Comparison of ENCODE assay signal across 24 cellular contexts in genomic region chr3:189809583-189809982, GRCh38.
DNase-seq lines count a peak whose midpoint lies in the region; ATAC-seq, FAIRE-seq and TF ChIP-seq lines count a peak whose summit lies in the region.
"Had no signal": no experiment of that assay in that cellular context is flagged by ENCODE, and none has a peak within 500 bp of the region (broad histone marks: within the 10 kb centered on the region; RNA-seq: fewer than 3 reads in every experiment).

No MANE protein-coding gene starts in this region.

- TF ChIP-seq RAD21 in IMR-90 (IDR thresholded peaks at IDR 0.05; ENCODE audit: low read length), result no peak
- no peak for TF ChIP-seq RAD21 in GM12878 (IDR thresholded peaks at IDR 0.05; ENCODE audit: insufficient read depth, low read depth, low read length)

- no peak overlapping the region for H2AK9ac ChIP-seq in IMR-90 (replicated peaks; ENCODE audit: low read depth, low read length, poor library complexity)

- SMC1A ChIA-PET in GM12878 (lab: Charles Lee; ENCODE audit: uncharacterized antibody, unreplicated experiment), result interaction anchor here (0.7 to 1.3 kb wide), 4 partner anchors 10 to 64 kb away, joined by 3 to 6 read pairs (median 4); no protein-coding TSS in a partner anchor

- H3K27ac ChIP-seq in IMR-90 (ENCODE audit: insufficient read depth, low read length) (no peak overlapping the region), PC-3 (ENCODE audit: low read length) (no peak overlapping the region), GM12878 (ENCODE audit: control insufficient read depth, insufficient read depth) (no peak overlapping the region), psoas muscle (peak overlapping the region; percentile 36)
- H3K27ac ChIP-seq: A549; BLaER1 treated with 17β-estradiol and CSF1 and Interleukin-3, amounts not matched to agents 10 nM and 100 nM; GM23248; KMS-11 had no signal

- no peak overlapping the region for H2AK5ac ChIP-seq in IMR-90 (ENCODE audit: low read depth, low read length)

- no peak overlapping the region for H4K91ac ChIP-seq in IMR-90 (ENCODE audit: insufficient read depth, low read depth, low read length)

- BruUV-seq in IMR-90 (replicated peaks; lab: Mats Ljungman, UMichigan), result no TSS peak
- BruUV-seq in PC-3 (replicated peaks; lab: Mats Ljungman, UMichigan), result no TSS peak
- no TSS peak for BruUV-seq in GM12878 (replicated peaks; lab: Mats Ljungman, UMichigan)

- in situ Hi-C loops in IMR-90 (cut with MboI; ENCODE audit: low sequenced_read_pairs) (no loop called here), GM12878 (cut with MboI) (no loop called here)

- H3K36me3 ChIP-seq in IMR-90 (ENCODE audit: control insufficient read depth, insufficient read depth, low read length), result no peaks in the 10 kb centered on the region
- no peaks in the 10 kb centered on the region for H3K36me3 ChIP-seq in PC-3 (ENCODE audit: low read depth, low read length)
- 0 out of 4 replicates have a peak, but pooled peaks cover 0 to 3% of the 10 kb centered on the region in 2 experiments for H3K36me3 ChIP-seq in GM12878 (ENCODE audit: control insufficient read depth in 2 of 2, insufficient read depth in 2 of 2, low read length in 1 of 2)
- peaks cover 0 to 43% of the 10 kb centered on the region in 2 donors for H3K36me3 ChIP-seq in psoas muscle (ENCODE audit: insufficient read depth in 1 of 2, low read depth in 1 of 2)
- H3K36me3 ChIP-seq: BLaER1 treated with 17β-estradiol and CSF1 and Interleukin-3, amounts not matched to agents 10 nM and 100 nM; HAP-1 had no signal

- no peak overlapping the region for H3K4me2 ChIP-seq in IMR-90 (ENCODE audit: low read depth, low read length)
- no peak overlapping the region for H3K4me2 ChIP-seq in PC-3 (ENCODE audit: low read length)
- H3K4me2 ChIP-seq in GM12878 (ENCODE audit: control insufficient read depth, insufficient read depth), result no peak overlapping the region
- H3K4me2 ChIP-seq: A549; BLaER1 treated with 17β-estradiol and CSF1 and Interleukin-3, amounts not matched to agents 10 nM and 100 nM; KMS-11 had no signal

- H3K9me2 ChIP-seq in PC-3 (replicated peaks; ENCODE audit: low read length), result no peaks in the 10 kb centered on the region

- TF ChIP-seq EP300 in GM12878 (IDR thresholded peaks at IDR 0.05; ENCODE audit: borderline replicate concordance in 1 of 2, control insufficient read depth in 1 of 2, low read depth in 2 of 2, low read length in 2 of 2), result no peak

- dilution Hi-C loops in IMR-90 (cut with HindIII; ENCODE audit: low sequenced_read_pairs, unreplicated experiment), result no loop called here

- H4K5ac ChIP-seq in IMR-90 (ENCODE audit: low read depth, low read length), result no peak overlapping the region

- POLR2A ChIA-PET in IMR-90 (lab: Charles Lee; ENCODE audit: unreplicated experiment) (no interaction called here), PC-3 (lab: Charles Lee; ENCODE audit: unreplicated experiment) (no interaction called here), GM12878 (lab: Charles Lee) (no interaction called here)

- H3K14ac ChIP-seq in IMR-90 (replicated peaks; ENCODE audit: low read depth, low read length), result no peak overlapping the region

- FAIRE-seq in GM12878 (lab: Jason Lieb, UNC), result no peak
- FAIRE-seq: A549, GM19239 had no signal

- no peak overlapping the region for H2BK15ac ChIP-seq in IMR-90 (ENCODE audit: low read depth, low read length)

- H2BK120ac ChIP-seq in IMR-90 (ENCODE audit: low read depth, low read length), result no peak overlapping the region

- no peak overlapping the region for H3K9ac ChIP-seq in IMR-90 (ENCODE audit: low read depth, low read length)
- H3K9ac ChIP-seq in PC-3 (ENCODE audit: low read length), result no peak overlapping the region
- H3K9ac ChIP-seq in GM12878 (ENCODE audit: control insufficient read depth, insufficient read depth, low read length), result no peak overlapping the region
- H3K9ac ChIP-seq: BLaER1 treated with 17β-estradiol and CSF1 and Interleukin-3, amounts not matched to agents 10 nM and 100 nM; GM23248; KMS-11 had no signal

- no peak overlapping the region; the same call in 1 of the 2 replicates for H3K18ac ChIP-seq in IMR-90 (ENCODE audit: low read depth, low read length)

- H3K79me2 ChIP-seq in PC-3 (ENCODE audit: low read length) (no peaks in the 10 kb centered on the region), GM12878 (ENCODE audit: control insufficient read depth, insufficient read depth, low read length) (no peaks in the 10 kb centered on the region)

- H2AFZ ChIP-seq in IMR-90 (replicated peaks; ENCODE audit: low read length, poor library complexity) (no peak overlapping the region), PC-3 (ENCODE audit: low read length) (peak overlapping the region; percentile 16; the same call in 1 of the 2 replicates), GM12878 (ENCODE audit: control insufficient read depth, low read depth, low read length) (no peak overlapping the region)
- H2AFZ ChIP-seq: GM23248 had no signal

- H3K4me1 ChIP-seq in IMR-90 (ENCODE audit: control insufficient read depth, insufficient read depth, low read length) (peaks cover 2% of the 10 kb centered on the region; the same call in 1 of the 2 replicates), PC-3 (ENCODE audit: insufficient read depth, low read length) (no peaks in the 10 kb centered on the region), GM12878 (ENCODE audit: control insufficient read depth, insufficient read depth, low read length) (no peaks in the 10 kb centered on the region), psoas muscle (peaks cover 38% of the 10 kb centered on the region)
- H3K4me1 ChIP-seq: A549; BLaER1 treated with 17β-estradiol and CSF1 and Interleukin-3, amounts not matched to agents 10 nM and 100 nM; HAP-1 had no signal

- TF ChIP-seq POLR2A in IMR-90 (IDR thresholded peaks at IDR 0.05; ENCODE audit: low read depth, low read length) (no peak), GM12878 (IDR thresholded peaks at IDR 0.05; ENCODE audit: low read depth, low read length) (no peak)

- H3K4me3 ChIP-seq in IMR-90 (ENCODE audit: insufficient read depth, low read depth, low read length) (no peak overlapping the region), PC-3 (ENCODE audit: low read length) (no peak overlapping the region), GM12878 (no peak overlapping the region), psoas muscle (no peak overlapping the region)
- H3K4me3 ChIP-seq: A549; BLaER1 treated with 17β-estradiol and CSF1 and Interleukin-3, amounts not matched to agents 10 nM and 100 nM; GM23248; HAP-1 had no signal

- H3K56ac ChIP-seq in IMR-90 (ENCODE audit: extremely low read depth, insufficient read depth, low read length), result no peak overlapping the region

- RAD21 ChIA-PET in GM12878 (lab: Charles Lee; ENCODE audit: unreplicated experiment), result interaction anchor here (0.6 kb wide), 1 partner anchor 52 kb away, joined by 3 read pairs; no protein-coding TSS in a partner anchor

- no peaks in the 10 kb centered on the region for H3K9me3 ChIP-seq in IMR-90 (ENCODE audit: control insufficient read depth, insufficient read depth, low read length)
- H3K9me3 ChIP-seq in PC-3 (ENCODE audit: low read length), result no peaks in the 10 kb centered on the region
- H3K9me3 ChIP-seq in GM12878 (replicated peaks; ENCODE audit: control insufficient read depth, insufficient read depth, low read length), result no peaks in the 10 kb centered on the region
- H3K9me3 ChIP-seq in psoas muscle, result no peaks in the 10 kb centered on the region
- H3K9me3 ChIP-seq: A549, HAP-1 had no signal

- no peak overlapping the region for H3K23ac ChIP-seq in IMR-90 (ENCODE audit: low read depth, low read length)

- no peak for TF ChIP-seq CTCF in IMR-90 (conservative IDR thresholded peaks at IDR 0.05; ENCODE audit: low read depth, low read length)
- no peak for TF ChIP-seq CTCF in PC-3 (conservative IDR thresholded peaks at IDR 0.05; ENCODE audit: low read depth, low read length)
- TF ChIP-seq CTCF in GM12878 (IDR thresholded peaks at IDR 0.05 in 2 of 3, conservative IDR thresholded peaks at IDR 0.05 in 1 of 3; ENCODE audit: control insufficient read depth in 2 of 3, extremely low read depth in 1 of 3, insufficient read depth in 1 of 3, low read depth in 3 of 3, low read length in 3 of 3), result no peak
- TF ChIP-seq CTCF in psoas muscle (IDR thresholded peaks at IDR 0.05), result no peak

- no peak overlapping the region for H2BK5ac ChIP-seq in IMR-90 (ENCODE audit: low read depth, low read length, poor library complexity, severe bottlenecking)

- no peaks in the 10 kb centered on the region for H3K79me1 ChIP-seq in IMR-90 (ENCODE audit: low read depth in 1 of 2, low read length in 2 of 2)

- no peak overlapping the region for H4K8ac ChIP-seq in IMR-90 (ENCODE audit: low read depth in 2 of 2, low read length in 2 of 2)

- no peaks in the 10 kb centered on the region for H3F3A ChIP-seq in PC-3 (ENCODE audit: low read length, unreplicated experiment)

- H3K9me1 ChIP-seq in IMR-90 (ENCODE audit: insufficient read depth, low read length), result no peaks in the 10 kb centered on the region

- no CpG with 5 or more reads among the region's 1 CpG for WGBS in IMR-90 (ENCODE audit: extremely low coverage in 2 of 2, insufficient read length in 1 of 2), 2 experiments
- WGBS in GM12878 (ENCODE audit: insufficient coverage, insufficient replicate concordance, low lambda C conversion rate, missing lambda C conversion rate), result 100% methylated on average over 1 of the region's 1 CpG
- 77 to 84% (median 82%) methylated on average over 1 of the region's 1 CpG for WGBS in psoas muscle, 3 donors

- no peak overlapping the region for H3K4ac ChIP-seq in IMR-90 (ENCODE audit: low read depth, low read length)

- ATAC-seq in IMR-90 (ENCODE audit: low read depth) (peak; percentile 63), PC-3 (no peak), GM12878 (no peak), psoas muscle (no peak), GM21528 (IDR thresholded peaks at IDR 0.05; ENCODE audit: low FRiP score, unreplicated experiment) (no peak)
- ATAC-seq: A549, SK-N-SH treated with all-trans-retinoic acid at 6 μM for 48 hours had no signal

- intact Hi-C loops in IMR-90 (cut with micrococcal nuclease), result no loop called here
- intact Hi-C loops in PC-3 (cut with micrococcal nuclease), result no loop called here
- intact Hi-C loops in GM12878 (cut with micrococcal nuclease; ENCODE audit: unreplicated experiment), result no loop called here
- intact Hi-C loops in psoas muscle (cut with DNase I), result loop anchor here in 1 of 2 donors (10.0 kb wide), 1 partner anchor 95 kb away; no protein-coding TSS in a partner anchor

- peak; percentile 25 for DNase-seq in IMR-90
- no peak for DNase-seq in PC-3
- no peak for DNase-seq in GM12878 (ENCODE audit: low read depth, low spot score)
- no peak for DNase-seq in psoas muscle
- no peak for DNase-seq in stimulated activated naive CD4-positive, alpha-beta T cell treated with Interleukin-2 at 50 U/mL for 16 hours (lab: John Stamatoyannopoulos, UW)
- DNase-seq in GOT3 (lab: John Stamatoyannopoulos, UW), result no peak
- DNase-seq: AML-193; CD4-positive, alpha-beta T cell; COR-L47; GM23248; NCI-H1105 treated with DMSO at 0.1 percent for 48 hours; NCI-H1694; NCI-H2029 treated with DMSO at 0.1 percent for 48 hours; NCI-H2227 treated with DMSO at 0.1 percent for 48 hours; NCI-H526 treated with DMSO at 0.1 percent for 48 hours; OCI-M1; T-helper 2 cell had no signal

- H3K27me3 ChIP-seq in IMR-90 (ENCODE audit: control insufficient read depth, insufficient read depth, low read length), result peaks cover 2% of the 10 kb centered on the region; the same call in 1 of the 2 replicates
- H3K27me3 ChIP-seq in PC-3 (ENCODE audit: low read length), result no peaks in the 10 kb centered on the region
- H3K27me3 ChIP-seq in GM12878 (replicated peaks in 1 of 2; ENCODE audit: control insufficient read depth in 2 of 2, insufficient read depth in 2 of 2, low read length in 1 of 2), result no peaks in the 10 kb centered on the region
- no peaks in the 10 kb centered on the region for H3K27me3 ChIP-seq in psoas muscle (ENCODE audit: insufficient read depth in 3 of 3, low read length in 2 of 3)
- H3K27me3 ChIP-seq: BLaER1 treated with 17β-estradiol and CSF1 and Interleukin-3, amounts not matched to agents 10 nM and 100 nM had no signal

- CTCF ChIA-PET in IMR-90 (lab: Yijun Ruan, JAX), result no interaction called here
- CTCF ChIA-PET in PC-3 (lab: Charles Lee), result interaction anchor here (0.6 kb wide), 1 partner anchor 1325 kb away, joined by 3 read pairs; no protein-coding TSS in a partner anchor
- CTCF ChIA-PET in GM12878 (lab: Yijun Ruan, JAX), result interaction anchor here (0.8 kb wide), 1 partner anchor 17 kb away, joined by 3 read pairs; no protein-coding TSS in a partner anchor

- H2BK20ac ChIP-seq in IMR-90 (ENCODE audit: low read depth, low read length), result no peak overlapping the region

- no peaks in the 10 kb centered on the region for H4K20me1 ChIP-seq in IMR-90 (ENCODE audit: insufficient read depth, low read length)
- no peaks in the 10 kb centered on the region for H4K20me1 ChIP-seq in PC-3 (ENCODE audit: low read length)
- no peaks in the 10 kb centered on the region for H4K20me1 ChIP-seq in GM12878 (ENCODE audit: control insufficient read depth, insufficient read depth)
- H4K20me1 ChIP-seq: BLaER1 treated with 17β-estradiol and CSF1 and Interleukin-3, amounts not matched to agents 10 nM and 100 nM had no signal
